37 cellular contexts compared by ENCODE assay signal in the genomic region with DNA sequence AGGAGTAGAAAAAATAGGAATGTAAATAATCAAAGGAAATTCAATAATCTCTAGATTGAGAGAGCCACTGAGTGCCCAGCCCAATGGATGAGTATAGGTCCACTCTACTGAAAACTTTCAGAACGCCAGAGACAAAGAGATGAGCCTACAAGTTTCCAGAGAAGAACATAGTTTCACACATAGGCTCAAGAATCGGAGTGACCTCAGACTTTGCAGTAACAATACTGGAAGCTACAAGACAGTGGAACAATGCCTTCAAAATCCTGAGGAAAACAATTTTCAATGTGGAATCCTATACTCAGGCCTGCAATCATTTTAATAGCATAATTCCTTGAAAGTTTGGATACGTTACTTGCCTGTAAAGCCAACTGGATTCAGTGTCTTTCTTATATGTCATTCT. TPM values are rescaled to one million over a fixed set of nuclear protein-coding genes. Genes with fewer than 3 reads are reported as not detected.
"Had no signal": no experiment of that assay in that cellular context is flagged by ENCODE, and none has a peak within 500 bp of the region (broad histone marks: within the 10 kb centered on the region; RNA-seq: fewer than 3 reads in every experiment).

No MANE protein-coding gene starts in this region.

- H3K27me3 ChIP-seq: MG63 had no signal

- H3K36me3 ChIP-seq: MG63 had no signal

- DNase-seq: Karpas-422, Kasumi-1, MG63, MM.1S, MV-4-11, NCI-H1048, NCI-H1092, NCI-H1105, NCI-H1105 treated with DMSO at 0.1 percent for 48 hours, NCI-H1417, NCI-H1417 treated with DMSO at 0.1 percent for 48 hours, NCI-H1436, NCI-H1436 treated with DMSO at 0.1 percent for 48 hours, NCI-H146, NCI-H1694, NCI-H1694 treated with DMSO at 0.1 percent for 48 hours, NCI-H187, NCI-H187 treated with DMSO at 0.1 percent for 48 hours, NCI-H1930, NCI-H2029, NCI-H2029 treated with DMSO at 0.1 percent for 48 hours, NCI-H2081, NCI-H2081 treated with DMSO at 0.1 percent for 48 hours, NCI-H2107, NCI-H2171, NCI-H2171 treated with DMSO at 0.1 percent for 48 hours, NCI-H2227 treated with DMSO at 0.1 percent for 48 hours, NCI-H226, NCI-H345, NCI-H446, NCI-H446 treated with DMSO at 0.1 percent for 48 hours, NCI-H510A, NCI-H510A treated with DMSO at 0.1 percent for 48 hours had no signal

- H3K4me3 ChIP-seq: MG63 had no signal

RNA-seq across cellular contexts. Expression of gene GJA4, which starts 11.0 kb away (rescaled TPM):
- total RNA-seq: LHCN-M2, M059J, MCF 10A, NCI-H460 had no signal

RNA-seq across cellular contexts. Expression of gene GJB3, which starts 22.8 kb away (rescaled TPM):
- total RNA-seq: LHCN-M2, NCI-H460 had no signal

RNA-seq across cellular contexts. Expression of gene GJB4, which starts 44.2 kb away (rescaled TPM):
- total RNA-seq: LHCN-M2, M059J, NCI-H460 had no signal

RNA-seq across cellular contexts. Expression of gene GJB5, which starts 48.9 kb away (rescaled TPM):
- total RNA-seq: LHCN-M2, M059J, NCI-H460 had no signal
